In the genomic region with DNA sequence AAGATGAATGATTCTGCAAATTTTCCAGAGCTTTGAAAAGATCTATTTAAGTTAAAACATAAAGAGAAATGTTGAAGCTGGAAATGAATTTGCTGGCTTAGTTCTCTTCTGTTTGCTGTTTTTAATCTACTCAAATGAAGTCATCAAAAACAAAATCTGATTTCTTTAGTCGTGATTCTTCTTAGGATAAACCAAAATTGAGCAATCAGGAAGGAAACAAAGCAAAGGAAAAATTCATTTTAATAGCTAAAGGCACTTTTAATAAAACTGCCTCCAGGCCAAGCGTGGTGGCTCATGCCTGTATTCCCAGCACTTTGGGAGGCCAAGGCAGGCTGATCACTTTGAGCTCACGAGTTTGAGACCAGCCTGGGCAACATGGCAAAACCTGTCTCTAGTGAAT, we compare ENCODE assay signal across 25 cellular contexts.
"Had no signal": no experiment of that assay in that cellular context is flagged by ENCODE, and none has a peak within 500 bp of the region (broad histone marks: within the 10 kb centered on the region; RNA-seq: fewer than 3 reads in every experiment).

No MANE protein-coding gene starts in this region.

- H3K36me3 Mint-ChIP-seq: activated CD8-positive, alpha-beta memory T cell treated with anti-CD3 and anti-CD28 coated beads, Interleukin-2, amount 10 ng/mL, durations not matched to agents 7 days and 5 days; activated naive CD4-positive, alpha-beta T cell treated with anti-CD3 and anti-CD28 coated beads, Interleukin-2, amount 10 ng/mL, durations not matched to agents 7 days and 5 days; memory B cell; naive thymus-derived CD4-positive, alpha-beta T cell had no signal

- H3K9me3 Mint-ChIP-seq: activated CD4-positive, alpha-beta T cell treated with anti-CD3 and anti-CD28 coated beads, Interleukin-2, amount 10 ng/mL, durations not matched to agents 7 days and 5 days; activated CD8-positive, alpha-beta T cell treated with anti-CD3 and anti-CD28 coated beads for 36 hours; activated naive CD4-positive, alpha-beta T cell treated with anti-CD3 and anti-CD28 coated beads, Interleukin-2, amount 10 ng/mL, durations not matched to agents 7 days and 5 days; dendritic cell treated with granulocyte-macrophage colony-stimulating factor and Interleukin-4, amounts not matched to agents 40 ng/mL and 50 ng/mL, for 4 days; memory B cell; naive thymus-derived CD4-positive, alpha-beta T cell; neural progenitor cell had no signal

- H3K27ac ChIP-seq: heart left ventricle, neural progenitor cell, spleen, uterus, VCaP had no signal

- H3K27me3 ChIP-seq: heart left ventricle, neural progenitor cell, spleen, testis, uterus had no signal

- H3K4me2 ChIP-seq: neural progenitor cell had no signal

- H3K27ac Mint-ChIP-seq: activated CD4-positive, alpha-beta T cell treated with anti-CD3 and anti-CD28 coated beads, Interleukin-2, amount 10 ng/mL, durations not matched to agents 7 days and 5 days; activated CD8-positive, alpha-beta memory T cell treated with anti-CD3 and anti-CD28 coated beads, Interleukin-2, amount 10 ng/mL, durations not matched to agents 7 days and 5 days; activated CD8-positive, alpha-beta T cell treated with anti-CD3 and anti-CD28 coated beads for 36 hours; activated naive CD4-positive, alpha-beta T cell treated with anti-CD3 and anti-CD28 coated beads, Interleukin-2, amount 10 ng/mL, durations not matched to agents 7 days and 5 days; dendritic cell treated with granulocyte-macrophage colony-stimulating factor and Interleukin-4, amounts not matched to agents 40 ng/mL and 50 ng/mL, for 4 days; memory B cell; naive thymus-derived CD4-positive, alpha-beta T cell; neural progenitor cell; progenitor cell of endocrine pancreas had no signal

- H2AFZ ChIP-seq: neural progenitor cell had no signal

- DNase-seq: activated CD4-positive, alpha-beta T cell treated with anti-CD3 and anti-CD28 coated beads, Interleukin-2, amount 10 ng/mL, durations not matched to agents 7 days and 5 days; activated CD8-positive, alpha-beta memory T cell treated with anti-CD3 and anti-CD28 coated beads, Interleukin-2, amount 10 ng/mL, durations not matched to agents 7 days and 5 days; activated CD8-positive, alpha-beta T cell treated with anti-CD3 and anti-CD28 coated beads for 36 hours; activated effector memory CD4-positive, alpha-beta T cell treated with anti-CD3 and anti-CD28 coated beads, Interleukin-2, amount 50 U/mL, for 16 hours; activated naive CD4-positive, alpha-beta T cell treated with anti-CD3 and anti-CD28 coated beads, Interleukin-2, amount 10 ng/mL, durations not matched to agents 7 days and 5 days; activated T-cell treated with anti-CD3 and anti-CD28 coated beads for 4 hours; effector CD4-positive, alpha-beta T cell; erythroblast; heart left ventricle; left colon; naive thymus-derived CD4-positive, alpha-beta T cell; retina; spleen; stimulated activated CD4-positive, alpha-beta T cell treated with anti-CD3 and anti-CD28 coated beads, Interleukin-4, amount 100 ng/mL, for 1 hour; stimulated activated naive CD4-positive, alpha-beta T cell; testis; uterus had no signal

- H3K36me3 ChIP-seq: neural progenitor cell, uterus had no signal

- H3K9me3 ChIP-seq: heart left ventricle, spleen, testis, uterus had no signal

- H3K4me1 ChIP-seq: spleen, uterus had no signal

- H3K4me1 Mint-ChIP-seq: activated CD4-positive, alpha-beta T cell treated with anti-CD3 and anti-CD28 coated beads, Interleukin-2, amount 10 ng/mL, durations not matched to agents 7 days and 5 days; activated CD8-positive, alpha-beta memory T cell treated with anti-CD3 and anti-CD28 coated beads, Interleukin-2, amount 10 ng/mL, durations not matched to agents 7 days and 5 days; activated naive CD4-positive, alpha-beta T cell treated with anti-CD3 and anti-CD28 coated beads, Interleukin-2, amount 10 ng/mL, durations not matched to agents 7 days and 5 days had no signal

- ATAC-seq: activated CD4-positive, CD25-positive, alpha-beta regulatory T cell treated with anti-CD3 and anti-CD28 coated beads, Interleukin-2, amount 50 U/mL, for 24 hours; activated CD8-positive, alpha-beta memory T cell treated with anti-CD3 and anti-CD28 coated beads, Interleukin-2, amount 10 ng/mL, durations not matched to agents 7 days and 5 days; activated CD8-positive, alpha-beta T cell treated with anti-CD3 and anti-CD28 coated beads for 36 hours; heart left ventricle; left colon; naive thymus-derived CD4-positive, alpha-beta T cell had no signal

- H3K4me3 ChIP-seq: heart left ventricle, neural progenitor cell, spleen, testis, uterus had no signal

- H3K4me3 Mint-ChIP-seq: activated CD4-positive, alpha-beta T cell treated with anti-CD3 and anti-CD28 coated beads, Interleukin-2, amount 10 ng/mL, durations not matched to agents 7 days and 5 days; activated CD8-positive, alpha-beta memory T cell treated with anti-CD3 and anti-CD28 coated beads, Interleukin-2, amount 10 ng/mL, durations not matched to agents 7 days and 5 days; activated CD8-positive, alpha-beta T cell treated with anti-CD3 and anti-CD28 coated beads for 36 hours; activated naive CD4-positive, alpha-beta T cell treated with anti-CD3 and anti-CD28 coated beads, Interleukin-2, amount 10 ng/mL, durations not matched to agents 7 days and 5 days; dendritic cell treated with granulocyte-macrophage colony-stimulating factor and Interleukin-4, amounts not matched to agents 40 ng/mL and 50 ng/mL, for 4 days; memory B cell; naive thymus-derived CD4-positive, alpha-beta T cell; neural progenitor cell had no signal

- FAIRE-seq: endometrium, keratinocyte had no signal

- H3K9ac ChIP-seq: neural progenitor cell had no signal

- H3K27me3 Mint-ChIP-seq: activated CD4-positive, alpha-beta T cell treated with anti-CD3 and anti-CD28 coated beads, Interleukin-2, amount 10 ng/mL, durations not matched to agents 7 days and 5 days; dendritic cell treated with granulocyte-macrophage colony-stimulating factor and Interleukin-4, amounts not matched to agents 40 ng/mL and 50 ng/mL, for 4 days; progenitor cell of endocrine pancreas had no signal
